In the genomic region with DNA sequence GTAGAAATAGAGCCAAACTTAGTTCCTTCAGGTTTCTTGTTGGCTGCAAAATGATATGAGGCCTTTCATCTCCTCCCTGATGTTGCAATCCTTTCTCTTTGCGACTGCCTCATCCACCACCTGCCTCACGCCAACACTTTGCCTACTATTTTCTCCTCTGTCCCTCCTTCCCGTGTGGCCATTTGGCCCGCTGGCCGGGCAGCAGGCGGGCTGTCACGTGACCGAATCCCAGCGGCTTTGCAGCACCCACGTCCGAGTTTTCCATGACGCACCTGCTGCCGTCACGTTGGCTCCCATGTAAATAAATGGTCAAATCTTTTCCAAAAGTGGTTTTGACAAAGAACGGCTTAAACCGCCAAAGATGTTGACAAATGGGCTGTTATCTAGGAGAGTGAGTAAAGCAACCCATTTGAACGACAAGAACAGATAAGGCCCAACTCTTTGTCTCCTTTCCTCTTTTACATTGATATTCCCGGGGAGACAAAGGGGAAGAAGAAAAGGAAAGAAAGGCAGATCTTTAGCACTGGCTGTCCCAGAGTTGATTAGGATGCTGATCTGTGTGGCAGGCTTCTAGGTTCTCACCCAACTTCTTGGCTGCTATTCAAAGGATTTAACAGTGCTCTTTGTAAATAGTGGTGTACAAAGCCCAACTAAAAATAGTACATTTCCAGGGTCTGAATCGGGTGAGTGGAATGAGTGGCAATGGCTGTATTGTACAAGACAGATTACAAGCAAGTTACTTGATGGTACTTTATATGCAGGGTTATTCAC, we compare ENCODE assay signal across 10 cellular contexts.
DNase-seq lines count a peak whose midpoint lies in the region; ATAC-seq and TF ChIP-seq lines count a peak whose summit lies in the region.
"Had no signal": no experiment of that assay in that cellular context is flagged by ENCODE, and none has a peak within 500 bp of the region (broad histone marks: within the 10 kb centered on the region; RNA-seq: fewer than 3 reads in every experiment).

No MANE protein-coding gene starts in this region.

- H3K36me3 ChIP-seq in breast epithelium (no peaks in the 10 kb centered on the region), mammary epithelial cell (ENCODE audit: insufficient read depth, low read length) (no peaks in the 10 kb centered on the region), right lobe of liver (no peaks in the 10 kb centered on the region), upper lobe of right lung (no peaks in the 10 kb centered on the region), BE2C (no peaks in the 10 kb centered on the region)
- H3K36me3 ChIP-seq: neutrophil had no signal

- no peaks in the 10 kb centered on the region for H3K4me1 ChIP-seq in breast epithelium
- H3K4me1 ChIP-seq in mammary epithelial cell (ENCODE audit: insufficient read depth, low read length), result no peaks in the 10 kb centered on the region
- H3K4me1 ChIP-seq in right lobe of liver, result no peaks in the 10 kb centered on the region
- no peaks in the 10 kb centered on the region for H3K4me1 ChIP-seq in upper lobe of right lung
- no peaks in the 10 kb centered on the region for H3K4me1 ChIP-seq in BE2C

- H2AFZ ChIP-seq in mammary epithelial cell (ENCODE audit: low read depth, low read length), result no peak overlapping the region

- no peak for DNase-seq in breast epithelium (ENCODE audit: low spot score in 2 of 2)
- DNase-seq in mammary epithelial cell, result no peak
- peak; percentile 80 for DNase-seq in astrocyte of the spinal cord (ENCODE audit: low read depth, low spot score)
- peak; percentile 69 to 88 (median 69) for DNase-seq in right lobe of liver
- peak; percentile 86 for DNase-seq in upper lobe of right lung
- DNase-seq in activated CD4-positive, alpha-beta T cell treated with anti-CD3 and anti-CD28 coated beads, Interleukin-2, amount 50 U/mL, for 1 hour, result no peak
- DNase-seq in NK-92 treated with Interleukin-12 subunit alpha and Interleukin-12 subunit beta, amount 100 ng/mL, for 24 hours (lab: John Stamatoyannopoulos, UW), result no peak
- no peak for DNase-seq in BE2C
- DNase-seq: cortex of kidney had no signal

- peak overlapping the region; percentile 30 to 38 for H3K27ac ChIP-seq in breast epithelium
- no peak overlapping the region for H3K27ac ChIP-seq in mammary epithelial cell (ENCODE audit: insufficient read depth, low read depth, low read length)
- no peak overlapping the region for H3K27ac ChIP-seq in right lobe of liver
- H3K27ac ChIP-seq in upper lobe of right lung, result no peak overlapping the region
- H3K27ac ChIP-seq: neutrophil had no signal

- H3K9me3 ChIP-seq in breast epithelium, result no peaks in the 10 kb centered on the region
- no peaks in the 10 kb centered on the region for H3K9me3 ChIP-seq in mammary epithelial cell (replicated peaks; ENCODE audit: insufficient read depth, low read length)
- no peaks in the 10 kb centered on the region for H3K9me3 ChIP-seq in right lobe of liver
- no peaks in the 10 kb centered on the region for H3K9me3 ChIP-seq in upper lobe of right lung
- no peaks in the 10 kb centered on the region for H3K9me3 ChIP-seq in BE2C
- H3K9me3 ChIP-seq: neutrophil had no signal

- in situ Hi-C loops in mammary epithelial cell (cut with MboI; ENCODE audit: low sequenced_read_pairs in 2 of 2) (no loop called here), astrocyte of the spinal cord (cut with HindIII; ENCODE audit: low sequenced_read_pairs) (no loop called here)

- H3K27me3 ChIP-seq in breast epithelium (no peaks in the 10 kb centered on the region), mammary epithelial cell (ENCODE audit: insufficient read depth, low read length) (no peaks in the 10 kb centered on the region), right lobe of liver (no peaks in the 10 kb centered on the region), upper lobe of right lung (no peaks in the 10 kb centered on the region), BE2C (no peaks in the 10 kb centered on the region)

- no peak overlapping the region for H3K4me2 ChIP-seq in mammary epithelial cell (ENCODE audit: insufficient read depth, low read depth, low read length)

- CTCF ChIA-PET in mammary epithelial cell (lab: Charles Lee; ENCODE audit: low non-redundant PET), result no interaction called here

- no peak for TF ChIP-seq POLR2A in breast epithelium (IDR thresholded peaks at IDR 0.05)
- no peak for TF ChIP-seq POLR2A in right lobe of liver (IDR thresholded peaks at IDR 0.05)

- dilution Hi-C loops in mammary epithelial cell (cut with HindIII; ENCODE audit: low sequenced_read_pairs), result no loop called here

- ATAC-seq in right lobe of liver, result peak; percentile 64 to 87 (median 80)
- ATAC-seq in upper lobe of right lung, result peak; percentile 70

- intact Hi-C loops in breast epithelium (cut with DNase I; ENCODE audit: low total_unique reads) (no loop called here), mammary epithelial cell (cut with micrococcal nuclease) (no loop called here), right lobe of liver (cut with DNase I) (no loop called here), upper lobe of right lung (cut with DNase I) (no loop called here)

- no peak for TF ChIP-seq CTCF in breast epithelium (IDR thresholded peaks at IDR 0.05)
- no peak for TF ChIP-seq CTCF in mammary epithelial cell (conservative IDR thresholded peaks at IDR 0.05 in 1 of 2, IDR thresholded peaks at IDR 0.05 in 1 of 2; ENCODE audit: extremely low read depth in 1 of 2, insufficient read depth in 1 of 2, low read depth in 1 of 2, low read length in 2 of 2)
- no peak for TF ChIP-seq CTCF in astrocyte of the spinal cord (IDR thresholded peaks at IDR 0.05; ENCODE audit: low read depth, low read length)
- no peak for TF ChIP-seq CTCF in right lobe of liver (IDR thresholded peaks at IDR 0.05)
- no peak for TF ChIP-seq CTCF in upper lobe of right lung (IDR thresholded peaks at IDR 0.05)
- no peak for TF ChIP-seq CTCF in BE2C (IDR thresholded peaks at IDR 0.05; ENCODE audit: low read depth, low read length)

- WGBS in mammary epithelial cell (ENCODE audit: low coverage, missing lambda C conversion rate), result 80% methylated on average over 19 of the region's 19 CpGs
- 22% methylated on average over 19 of the region's 19 CpGs for WGBS in right lobe of liver (ENCODE audit: insufficient coverage, low coverage, low lambda C conversion rate, missing lambda C conversion rate)

- no TSS peak for BruUV-seq in mammary epithelial cell (replicated peaks; lab: Mats Ljungman, UMichigan)

- no peak overlapping the region for H3K9ac ChIP-seq in mammary epithelial cell (ENCODE audit: insufficient read depth, low read length)

- no peaks in the 10 kb centered on the region for H4K20me1 ChIP-seq in mammary epithelial cell (ENCODE audit: insufficient read depth, low read length)

- H3K79me2 ChIP-seq in mammary epithelial cell (ENCODE audit: insufficient read depth, low read length), result no peaks in the 10 kb centered on the region

- H3K4me3 ChIP-seq in breast epithelium (no peak overlapping the region), mammary epithelial cell (replicated peaks in 1 of 3; ENCODE audit: insufficient read depth in 1 of 3, low read depth in 2 of 3, low read length in 3 of 3) (no peak overlapping the region), astrocyte of the spinal cord (ENCODE audit: low read depth, low read length) (no peak overlapping the region), right lobe of liver (peak overlapping the region in 1 of 3 donors; percentile 27), upper lobe of right lung (no peak overlapping the region), BE2C (ENCODE audit: low read depth, low read length) (no peak overlapping the region)

Comparison
In these comparisons a context has a peak if more than half of its experiments do, and no peak if none do; other contexts are left out.
1. H3K27ac ChIP-seq: peak in breast epithelium (2 of 2); none in mammary epithelial cell (single experiment), right lobe of liver (0 of 3) and upper lobe of right lung (single experiment).
2. DNase-seq: peak in astrocyte of the spinal cord (single experiment), right lobe of liver (3 of 3) and upper lobe of right lung (single experiment); none in breast epithelium (0 of 2), mammary epithelial cell (single experiment), activated CD4-positive, alpha-beta T cell treated with anti-CD3 and anti-CD28 coated beads, Interleukin-2, amount 50 U/mL, for 1 hour (single experiment), NK-92 treated with Interleukin-12 subunit alpha and Interleukin-12 subunit beta, amount 100 ng/mL, for 24 hours (single experiment) and BE2C (single experiment).